Comparison of ENCODE assay signal across 21 cellular contexts in the genomic region with DNA sequence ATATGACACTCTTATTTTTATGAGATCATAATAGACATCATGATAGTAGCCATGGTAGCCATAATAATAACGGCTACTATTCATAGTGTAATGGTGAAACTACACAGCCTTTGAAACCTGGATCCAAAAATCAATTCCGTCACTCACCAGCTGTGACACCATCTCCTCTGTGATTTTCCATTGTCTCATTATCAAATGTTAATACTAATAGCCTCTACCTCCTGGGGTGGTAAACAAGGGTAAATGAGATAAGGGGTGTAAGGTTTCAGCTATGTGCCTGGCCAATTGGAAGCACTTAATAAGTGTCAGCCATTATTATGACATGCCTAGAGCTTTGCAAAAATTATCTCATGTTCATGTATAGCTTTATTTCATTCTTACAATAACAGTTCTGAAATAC.
"Had no signal": no experiment of that assay in that cellular context is flagged by ENCODE, and none has a peak within 500 bp of the region (broad histone marks: within the 10 kb centered on the region; RNA-seq: fewer than 3 reads in every experiment).

No MANE protein-coding gene starts in this region.

- H3K27me3 ChIP-seq: esophagus squamous epithelium, neutrophil, right atrium auricular region, sigmoid colon, testis, tibial nerve, upper lobe of right lung, vagina had no signal

- H3K4me1 ChIP-seq: esophagus squamous epithelium, gastroesophageal sphincter, left ventricle myocardium inferior, lower lobe of right lung, right atrium auricular region, sigmoid colon, testis, tibial nerve, upper lobe of right lung, vagina had no signal

- H3K27ac ChIP-seq: esophagus squamous epithelium, gastroesophageal sphincter, left ventricle myocardium inferior, lower lobe of right lung, neutrophil, right atrium auricular region, sigmoid colon, skin epidermis, testis, tibial nerve, upper lobe of right lung, vagina had no signal

- H3K4me3 ChIP-seq: esophagus squamous epithelium, gastroesophageal sphincter, left ventricle myocardium inferior, lower lobe of right lung, right atrium auricular region, sigmoid colon, skin epidermis, testis, tibial nerve, upper lobe of right lung, vagina had no signal

- ATAC-seq: effector memory CD8-positive, alpha-beta T cell; gastroesophageal sphincter; lower lobe of right lung; naive thymus-derived CD8-positive, alpha-beta T cell; stimulated activated naive B cell treated with anti-CD40 and anti-IgM and Interleukin-4, amounts not matched to agents 10 μg/mL and 1 μg/mL and 100 μg/mL, for 72 hours; stimulated activated naive CD8-positive, alpha-beta T cell treated with anti-CD3 and anti-CD28 coated beads, Interleukin-15, amount 100 ng/mL, for 72 hours; upper lobe of right lung had no signal

- FAIRE-seq: keratinocyte had no signal

- H3K9me3 ChIP-seq: esophagus squamous epithelium, gastroesophageal sphincter, left ventricle myocardium inferior, lower lobe of right lung, neutrophil, right atrium auricular region, sigmoid colon, testis, tibial nerve, upper lobe of right lung, vagina had no signal

- DNase-seq: effector memory CD8-positive, alpha-beta T cell; esophagus squamous epithelium; foreskin fibroblast; immature natural killer cell; left ventricle myocardium inferior; lower lobe of right lung; naive thymus-derived CD8-positive, alpha-beta T cell; sigmoid colon; stimulated activated CD4-positive, alpha-beta T cell treated with anti-CD3 and anti-CD28 coated beads, Interleukin-2, amount 100 ng/mL, for 24 hours; stimulated activated CD4-positive, alpha-beta T cell treated with anti-CD3 and anti-CD28 coated beads, Interleukin-4, amount 100 ng/mL, for 4 hours; stimulated activated naive B cell treated with anti-CD40 and anti-IgM and Interleukin-4, amounts not matched to agents 10 μg/mL and 1 μg/mL and 100 μg/mL, for 72 hours; stimulated activated naive CD8-positive, alpha-beta T cell treated with anti-CD3 and anti-CD28 coated beads, Interleukin-15, amount 100 ng/mL, for 72 hours; testis; upper lobe of right lung had no signal

- H3K36me3 ChIP-seq: esophagus squamous epithelium, gastroesophageal sphincter, left ventricle myocardium inferior, lower lobe of right lung, neutrophil, right atrium auricular region, sigmoid colon, tibial nerve, upper lobe of right lung, vagina had no signal
